ENCODE assay signal across 28 cellular contexts in genomic region chr4:80717204-80717603, GRCh38.
DNase-seq lines count a peak whose midpoint lies in the region; ATAC-seq, FAIRE-seq and TF ChIP-seq lines count a peak whose summit lies in the region.
"Had no signal": no experiment of that assay in that cellular context is flagged by ENCODE, and none has a peak within 500 bp of the region (broad histone marks: within the 10 kb centered on the region; RNA-seq: fewer than 3 reads in every experiment).

No MANE protein-coding gene starts in this region.

- no peaks in the 10 kb centered on the region for H4K20me1 ChIP-seq in astrocyte (ENCODE audit: insufficient read depth, low read length)
- H4K20me1 ChIP-seq in SK-N-SH (ENCODE audit: insufficient read depth) = no peaks in the 10 kb centered on the region
- H4K20me1 ChIP-seq: BLaER1 treated with 17β-estradiol and CSF1 and Interleukin-3, amounts not matched to agents 10 nM and 100 nM had no signal

- no peaks in the 10 kb centered on the region for H3K4me1 ChIP-seq in astrocyte (ENCODE audit: insufficient read depth, low read length)
- H3K4me1 ChIP-seq in rectal smooth muscle tissue (ENCODE audit: control insufficient read depth, insufficient read depth, low read length) = peaks cover 15% of the 10 kb centered on the region
- no peaks in the 10 kb centered on the region for H3K4me1 ChIP-seq in stomach smooth muscle (ENCODE audit: control insufficient read depth, insufficient read depth, low read length)
- no peaks in the 10 kb centered on the region for H3K4me1 ChIP-seq in stomach
- no peaks in the 10 kb centered on the region for H3K4me1 ChIP-seq in SK-N-SH (ENCODE audit: control insufficient read depth in 1 of 2, insufficient read depth in 2 of 2, low read depth in 1 of 2, low read length in 1 of 2)
- H3K4me1 ChIP-seq: A549; BLaER1 treated with 17β-estradiol and CSF1 and Interleukin-3, amounts not matched to agents 10 nM and 100 nM; Caco-2 had no signal

- H3K4me2 ChIP-seq in astrocyte (ENCODE audit: low read length) = no peak overlapping the region
- H3K4me2 ChIP-seq in SK-N-SH = no peak overlapping the region
- H3K4me2 ChIP-seq: A549; BLaER1 treated with 17β-estradiol and CSF1 and Interleukin-3, amounts not matched to agents 10 nM and 100 nM had no signal

- CTCF ChIA-PET in SK-N-SH (lab: Yijun Ruan, JAX) = no interaction called here

- peaks cover 2% of the 10 kb centered on the region for H3K9me3 Mint-ChIP-seq in astrocyte (ENCODE audit: unreplicated experiment)
- H3K9me3 Mint-ChIP-seq in activated T-cell treated with anti-CD3 and anti-CD28 coated beads, Interleukin-2, amount 50 U/mL, for 72 hours = peaks cover 3 to 5% of the 10 kb centered on the region in 2 donors

- H2AFZ ChIP-seq in astrocyte (ENCODE audit: low read depth, low read length) (no peak overlapping the region), SK-N-SH (ENCODE audit: low read depth) (no peak overlapping the region)

- H3K36me3 Mint-ChIP-seq in astrocyte (ENCODE audit: low read depth, unreplicated experiment) = no peaks in the 10 kb centered on the region
- peaks cover 7 to 8% of the 10 kb centered on the region in 2 donors for H3K36me3 Mint-ChIP-seq in activated T-cell treated with anti-CD3 and anti-CD28 coated beads, Interleukin-2, amount 50 U/mL, for 72 hours (ENCODE audit: insufficient read depth in 2 of 2)

- no peak overlapping the region for H3K4me3 Mint-ChIP-seq in astrocyte (ENCODE audit: unreplicated experiment)
- no peak overlapping the region for H3K4me3 Mint-ChIP-seq in activated T-cell treated with anti-CD3 and anti-CD28 coated beads, Interleukin-2, amount 50 U/mL, for 72 hours
- H3K4me3 Mint-ChIP-seq: B cell; CD4-positive, alpha-beta T cell; CD8-positive, alpha-beta T cell had no signal

- no peak overlapping the region for H3K27ac ChIP-seq in astrocyte (ENCODE audit: low read depth, low read length)
- peak overlapping the region; percentile 57 for H3K27ac ChIP-seq in rectal smooth muscle tissue (ENCODE audit: low read depth, low read length)
- H3K27ac ChIP-seq in stomach smooth muscle (ENCODE audit: low read length) = peak overlapping the region; percentile 25
- H3K27ac ChIP-seq in stomach = no peak overlapping the region
- no peak overlapping the region for H3K27ac ChIP-seq in SK-N-SH (ENCODE audit: low read depth in 2 of 2, low read length in 1 of 2)
- H3K27ac ChIP-seq: 22Rv1; A549; BLaER1 treated with 17β-estradiol and CSF1 and Interleukin-3, amounts not matched to agents 10 nM and 100 nM; C4-2B had no signal

- POLR2A ChIA-PET in SK-N-SH (lab: Yijun Ruan, JAX) = no interaction called here

- H3K36me3 ChIP-seq in astrocyte (ENCODE audit: insufficient read depth, low read length) (no peaks in the 10 kb centered on the region), rectal smooth muscle tissue (ENCODE audit: control insufficient read depth, insufficient read depth, low read length) (no peaks in the 10 kb centered on the region), stomach smooth muscle (ENCODE audit: control insufficient read depth in 2 of 2, insufficient read depth in 2 of 2, low read length in 2 of 2) (no peaks in the 10 kb centered on the region), stomach (no peaks in the 10 kb centered on the region), SK-N-SH (replicated peaks in 1 of 2; ENCODE audit: control insufficient read depth in 1 of 2, insufficient read depth in 2 of 2, low read length in 1 of 2) (peaks cover 0 to 8% of the 10 kb centered on the region in 2 experiments)
- H3K36me3 ChIP-seq: BLaER1 treated with 17β-estradiol and CSF1 and Interleukin-3, amounts not matched to agents 10 nM and 100 nM had no signal

- FAIRE-seq in astrocyte (lab: Jason Lieb, UNC) = peak; percentile 45
- FAIRE-seq: A549, D721Med, GM12878, GM12892, GM18507, GM19239 had no signal

- no peak for TF ChIP-seq EP300 in stomach (IDR thresholded peaks at IDR 0.05)
- TF ChIP-seq EP300 in SK-N-SH (IDR thresholded peaks at IDR 0.05; ENCODE audit: borderline replicate concordance in 1 of 2, low read depth in 1 of 2, low read length in 1 of 2) = no peak

- no peaks in the 10 kb centered on the region for H3K27me3 Mint-ChIP-seq in astrocyte (ENCODE audit: low read depth, unreplicated experiment)
- H3K27me3 Mint-ChIP-seq in activated T-cell treated with anti-CD3 and anti-CD28 coated beads, Interleukin-2, amount 50 U/mL, for 72 hours (ENCODE audit: low read depth) = no peaks in the 10 kb centered on the region
- H3K27me3 Mint-ChIP-seq: B cell; CD4-positive, alpha-beta T cell had no signal

- H3K79me2 ChIP-seq in astrocyte (ENCODE audit: insufficient read depth, low read length) (no peaks in the 10 kb centered on the region), SK-N-SH (ENCODE audit: insufficient read depth) (no peaks in the 10 kb centered on the region; the same call in 1 of the 2 replicates)

- H3K27me3 ChIP-seq in astrocyte (ENCODE audit: insufficient read depth, low read length) (no peaks in the 10 kb centered on the region), rectal smooth muscle tissue (ENCODE audit: control insufficient read depth, insufficient read depth, low read length) (no peaks in the 10 kb centered on the region), stomach smooth muscle (ENCODE audit: control insufficient read depth in 1 of 2, insufficient read depth in 2 of 2, low read length in 2 of 2) (no peaks in the 10 kb centered on the region), stomach (no peaks in the 10 kb centered on the region), SK-N-SH (ENCODE audit: insufficient read depth) (no peaks in the 10 kb centered on the region)
- H3K27me3 ChIP-seq: BLaER1 treated with 17β-estradiol and CSF1 and Interleukin-3, amounts not matched to agents 10 nM and 100 nM had no signal

- intact Hi-C loops in stomach (cut with DNase I; ENCODE audit: low total_unique reads) = no loop called here

- H3F3A ChIP-seq in SK-N-SH (replicated peaks; ENCODE audit: insufficient read depth) = peaks cover 4% of the 10 kb centered on the region

- no peak overlapping the region for H3K4me3 ChIP-seq in astrocyte (ENCODE audit: insufficient read depth, low read depth, low read length)
- H3K4me3 ChIP-seq in rectal smooth muscle tissue (ENCODE audit: low read length) = no peak overlapping the region
- no peak overlapping the region for H3K4me3 ChIP-seq in stomach smooth muscle (ENCODE audit: low read length in 2 of 2)
- H3K4me3 ChIP-seq in stomach = no peak overlapping the region
- H3K4me3 ChIP-seq in SK-N-SH (ENCODE audit: low read depth in 2 of 2, low read length in 1 of 2) = no peak overlapping the region
- H3K4me3 ChIP-seq: A549; BLaER1 treated with 17β-estradiol and CSF1 and Interleukin-3, amounts not matched to agents 10 nM and 100 nM; GM12878 had no signal

- DNase-seq in astrocyte (ENCODE audit: low read depth) (no peak), fibroblast of peridontal ligament (ENCODE audit: extremely low read depth) (peak; percentile 59), stomach (no peak), SK-N-SH (no peak)
- no peak for DNase-seq in activated T-cell treated with anti-CD3 and anti-CD28 coated beads, Interleukin-2, amount 50 U/mL, for 72 hours
- DNase-seq: AML-193; Caco-2; Calu3; CD4-positive, alpha-beta T cell; CD8-positive, alpha-beta T cell; DMS53; DMS79; DND-41; EL; GDM1 had no signal

- no peak for TF ChIP-seq RAD21 in SK-N-SH (IDR thresholded peaks at IDR 0.05; ENCODE audit: low read length)

- 52 to 71% (median 69%) methylated on average over 2 of the region's 2 CpGs for WGBS in stomach, 5 donors
- 21% methylated on average over 2 of the region's 2 CpGs for WGBS in SK-N-SH (ENCODE audit: low lambda C conversion rate)

- H3K9me3 ChIP-seq in astrocyte (ENCODE audit: insufficient read depth, low read depth, low read length) (no peaks in the 10 kb centered on the region), stomach smooth muscle (ENCODE audit: control insufficient read depth in 2 of 2, low read length in 2 of 2) (peaks cover 0 to 20% of the 10 kb centered on the region in 2 donors), stomach (peaks cover 0 to 26% (median 15%) of the 10 kb centered on the region in 4 donors), SK-N-SH (peaks cover 13% of the 10 kb centered on the region; the same call in 1 of the 2 replicates)
- H3K9me3 ChIP-seq: A549, Caco-2 had no signal

- no peaks in the 10 kb centered on the region for H3K4me1 Mint-ChIP-seq in astrocyte (ENCODE audit: low read depth, unreplicated experiment)
- H3K4me1 Mint-ChIP-seq in activated T-cell treated with anti-CD3 and anti-CD28 coated beads, Interleukin-2, amount 50 U/mL, for 72 hours (ENCODE audit: low read depth) = peaks cover 7% of the 10 kb centered on the region
- H3K4me1 Mint-ChIP-seq: B cell had no signal

- no peak for TF ChIP-seq POLR2A in stomach (IDR thresholded peaks at IDR 0.05)

- TF ChIP-seq CTCF in astrocyte (IDR thresholded peaks at IDR 0.05; ENCODE audit: insufficient read depth, low read depth, low read length) (no peak), stomach (IDR thresholded peaks at IDR 0.05) (no peak), SK-N-SH (IDR thresholded peaks at IDR 0.05) (no peak)

- H3K9ac ChIP-seq in astrocyte (ENCODE audit: low read length) (no peak overlapping the region), rectal smooth muscle tissue (ENCODE audit: low read length) (no peak overlapping the region), stomach smooth muscle (ENCODE audit: low read length in 2 of 2) (no peak overlapping the region), SK-N-SH (no peak overlapping the region)
- H3K9ac ChIP-seq: BLaER1 treated with 17β-estradiol and CSF1 and Interleukin-3, amounts not matched to agents 10 nM and 100 nM had no signal

- ATAC-seq in HG03571 (IDR thresholded peaks at IDR 0.05; ENCODE audit: unreplicated experiment) = no peak
- ATAC-seq in activated T-cell treated with anti-CD3 and anti-CD28 coated beads, Interleukin-2, amount 50 U/mL, for 72 hours (replicated peaks in 1 of 2) = no peak
- ATAC-seq: A549; CD8-positive, alpha-beta T cell; GM12878 had no signal

- 0 out of 2 replicates have a peak, but pooled peaks cover 6% of the 10 kb centered on the region for H3K9me2 ChIP-seq in SK-N-SH

- H3K27ac Mint-ChIP-seq in astrocyte (ENCODE audit: unreplicated experiment) = no peak overlapping the region
- no peak overlapping the region for H3K27ac Mint-ChIP-seq in activated T-cell treated with anti-CD3 and anti-CD28 coated beads, Interleukin-2, amount 50 U/mL, for 72 hours
- H3K27ac Mint-ChIP-seq: B cell; CD4-positive, alpha-beta T cell; CD8-positive, alpha-beta T cell had no signal

TF ChIP-seq in SK-N-SH, 30 proteins besides CTCF, POLR2A, EP300 and RAD21 (continues in another document):
- TF ChIP-seq MAX (IDR thresholded peaks at IDR 0.05; ENCODE audit: low read depth) = no peak

Comparison
In these comparisons a context has a peak if more than half of its experiments do, and no peak if none do; other contexts are left out.
1. H3K27ac ChIP-seq: peak in rectal smooth muscle tissue (single experiment) and stomach smooth muscle (single experiment); none in astrocyte (single experiment), stomach (0 of 5) and SK-N-SH (0 of 2).